In genomic region chrX:21940356-21940829, GRCh38 we compare ENCODE assay signal across 8 cellular contexts. TPM values are rescaled to one million over a fixed set of nuclear protein-coding genes. Genes with fewer than 3 reads are reported as not detected.
A peak's percentile ranks its signal among the peaks of the same experiment; 100 is the strongest.
DNase-seq lines count a peak whose midpoint lies in the region; ATAC-seq and TF ChIP-seq lines count a peak whose summit lies in the region.

Gene SMS, plus strand, starts transcription at chrX:21940709. Its CDS starts 116 bp downstream, at chrX:21940825.

- intact Hi-C loops in activated CD4-positive, alpha-beta memory T cell treated with anti-CD3 and anti-CD28 coated beads for 36 hours (cut with micrococcal nuclease), result loop anchor here (1.0 to 10.0 kb wide), 4 partner anchors 8 to 1724 kb away; partner anchors contain the start of genes MBTPS2 and PRDX4

- H3K27ac ChIP-seq in ectodermal cell (ENCODE audit: insufficient read depth, low read depth, low read length, poor library complexity, severe bottlenecking), result no peak within 1 kb of the TSS

- peaks cover 5% of the 10 kb centered on the region for H3K4me1 ChIP-seq in ectodermal cell (ENCODE audit: control insufficient read depth, insufficient read depth, low read length)

- H3K27me3 Mint-ChIP-seq in activated CD4-positive, alpha-beta memory T cell treated with anti-CD3 and anti-CD28 coated beads for 36 hours, result no peaks in the 10 kb centered on the region

- WGBS in ectodermal cell, 2 experiments, result 1% methylated on average over 46 of the region's 46 CpGs

- peak within 1 kb of the TSS; percentile 84 for H3K4me3 Mint-ChIP-seq in activated CD4-positive, alpha-beta memory T cell treated with anti-CD3 and anti-CD28 coated beads for 36 hours

- no peaks in the 10 kb centered on the region for H3K27me3 ChIP-seq in ectodermal cell (ENCODE audit: control insufficient read depth, insufficient read depth, low read length, poor library complexity, severe bottlenecking)

- H3K9me3 ChIP-seq in ectodermal cell (ENCODE audit: control insufficient read depth, low read length), result no peaks in the 10 kb centered on the region

- H3K36me3 Mint-ChIP-seq in activated CD4-positive, alpha-beta memory T cell treated with anti-CD3 and anti-CD28 coated beads for 36 hours, result peaks cover 12% of the 10 kb centered on the region

- TF ChIP-seq CTCF in AG09319 (IDR thresholded peaks at IDR 0.05; ENCODE audit: low read depth, low read length), result no peak

- H3K27ac Mint-ChIP-seq in activated CD4-positive, alpha-beta memory T cell treated with anti-CD3 and anti-CD28 coated beads for 36 hours, result peak within 1 kb of the TSS; percentile 88

- H3K4me1 Mint-ChIP-seq in activated CD4-positive, alpha-beta memory T cell treated with anti-CD3 and anti-CD28 coated beads for 36 hours (ENCODE audit: low read depth), result peaks cover 25% of the 10 kb centered on the region

- POLR2A ChIA-PET in activated CD4-positive, alpha-beta memory T cell treated with anti-CD3 and anti-CD28 coated beads for 36 hours (lab: Charles Lee), result interaction anchor here (1.5 kb wide), 1 partner anchor 32 kb away, joined by 5 read pairs; no protein-coding TSS in a partner anchor

- H3K4me3 ChIP-seq in ectodermal cell (ENCODE audit: insufficient read depth, low read depth, low read length), result peak within 1 kb of the TSS; percentile 46

- peak; percentile 34 for DNase-seq in AG09319 (ENCODE audit: extremely low read depth, low read depth)
- peak; percentile 54 for DNase-seq in NCI-H526 treated with DMSO at 0.1 percent for 48 hours (lab: John Stamatoyannopoulos, UW)
- peak; percentile 72 for DNase-seq in activated CD4-positive, alpha-beta memory T cell treated with anti-CD3 and anti-CD28 coated beads for 36 hours
- peak; percentile 65 to 69 for DNase-seq in lung microvascular endothelial cell (ENCODE audit: low read depth in 2 of 2)
- DNase-seq in stimulated activated CD4-positive, alpha-beta T cell treated with anti-CD3 and anti-CD28 coated beads, TNF-alpha, amount 100 ng/mL, for 48 hours (ENCODE audit: low read depth in 3 of 3), result peak; percentile 39 to 49 (median 43)

- no peaks in the 10 kb centered on the region for H3K36me3 ChIP-seq in ectodermal cell (ENCODE audit: control insufficient read depth, insufficient read depth, low read length)

- H3K9me3 Mint-ChIP-seq in activated CD4-positive, alpha-beta memory T cell treated with anti-CD3 and anti-CD28 coated beads for 36 hours, result no peaks in the 10 kb centered on the region

- ATAC-seq in GM19025 (IDR thresholded peaks at IDR 0.05; ENCODE audit: low read depth, unreplicated experiment) (peak; percentile 74), HG03196 (IDR thresholded peaks at IDR 0.05; ENCODE audit: unreplicated experiment) (peak; percentile 72)

- CTCF ChIA-PET in activated CD4-positive, alpha-beta memory T cell treated with anti-CD3 and anti-CD28 coated beads for 36 hours (lab: Charles Lee), result no interaction called here

RNA-seq across cellular contexts. Expression of gene SMS, which starts in this region (rescaled TPM):
- 100 to 1,000 TPM; 119 to 120 TPM for total RNA-seq in activated CD4-positive, alpha-beta memory T cell treated with anti-CD3 and anti-CD28 coated beads for 36 hours
- 97.0 TPM for polyA plus RNA-seq in ectodermal cell (2013, experiment 1 of 4)
- 79.2 TPM for polyA plus RNA-seq in ectodermal cell (2013, experiment 2 of 4)
- 62.2 TPM for polyA plus RNA-seq in ectodermal cell (2013, experiment 3 of 4)
- 62.6 TPM for polyA plus RNA-seq in ectodermal cell (2013, experiment 4 of 4)
- 99.4 and 137 TPM in 2 replicates for total RNA-seq in lung microvascular endothelial cell
